Comparison of ENCODE assay signal across 19 cellular contexts in genomic region chr2:157269060-157269459, GRCh38. TPM values are rescaled to one million over a fixed set of nuclear protein-coding genes. Genes with fewer than 3 reads are reported as not detected.
DNase-seq lines count a peak whose midpoint lies in the region; ATAC-seq, FAIRE-seq and TF ChIP-seq lines count a peak whose summit lies in the region.
"Had no signal": no experiment of that assay in that cellular context is flagged by ENCODE, and none has a peak within 500 bp of the region (broad histone marks: within the 10 kb centered on the region; RNA-seq: fewer than 3 reads in every experiment).

No MANE protein-coding gene starts in this region.

- no peak for FAIRE-seq in K562 (lab: Jason Lieb, UNC)
- FAIRE-seq: G401.6, GM12878 had no signal

- H3K27me3 ChIP-seq in K562 (ENCODE audit: control insufficient read depth in 2 of 2, insufficient read depth in 2 of 2, low read length in 2 of 2), result no peaks in the 10 kb centered on the region
- H3K27me3 ChIP-seq in foreskin keratinocyte, result no peaks in the 10 kb centered on the region

- TF ChIP-seq RAD21 in K562 (CRISPR knock-in tag; conservative IDR thresholded peaks at IDR 0.05 in 1 of 2, IDR thresholded peaks at IDR 0.05 in 1 of 2), result no peak

- WGBS in K562 (ENCODE audit: insufficient coverage, low coverage, missing lambda C conversion rate), result 60% methylated on average over 2 of the region's 2 CpGs

- no peak for TF ChIP-seq EP300 in K562 (IDR thresholded peaks at IDR 0.05; ENCODE audit: low read length)

- TF ChIP-seq POLR2A in K562 (conservative IDR thresholded peaks at IDR 0.05), result no peak

- peaks cover 98% of the 10 kb centered on the region for H3K79me2 ChIP-seq in K562 (ENCODE audit: control insufficient read depth, insufficient read depth, low read length)

- no peak overlapping the region for H3K4me2 ChIP-seq in K562 (ENCODE audit: insufficient read depth, low read length)

- H3K4me1 ChIP-seq in K562 (replicated peaks in 1 of 2; ENCODE audit: control insufficient read depth in 2 of 2, insufficient read depth in 2 of 2, low read length in 2 of 2), result peaks cover 9 to 70% of the 10 kb centered on the region in 2 experiments
- H3K4me1 ChIP-seq in foreskin keratinocyte, result peaks cover 7% of the 10 kb centered on the region
- H3K4me1 ChIP-seq: Caco-2 had no signal

- no peak for DNase-seq in K562 (ENCODE audit: extremely low read depth in 1 of 4, low spot score in 3 of 4)
- no peak for DNase-seq in epithelial cell of prostate (ENCODE audit: low read depth, low spot score)
- DNase-seq in foreskin keratinocyte, result no peak
- no peak for DNase-seq in GM19238 (ENCODE audit: insufficient read length, low spot score)
- DNase-seq in NCI-H774 (lab: John Stamatoyannopoulos, UW), result no peak
- DNase-seq in activated T-cell treated with anti-CD3 and anti-CD28 coated beads, Interleukin-2, amount 50 U/mL, for 48 hours, result no peak
- DNase-seq: C1 segment of cervical spinal cord; Caco-2; CD8-positive, alpha-beta T cell; DMS153; DND-41; HFFc6 had no signal

- no peaks in the 10 kb centered on the region for H4K20me1 ChIP-seq in K562 (replicated peaks; ENCODE audit: control insufficient read depth, insufficient read depth, low read length)

- peak overlapping the region; percentile 52; the same call in 2 of the 3 replicates for H3K27ac ChIP-seq in K562 (ENCODE audit: extremely low read depth, low read depth, low read length)
- peak overlapping the region; percentile 31 for H3K27ac ChIP-seq in epithelial cell of prostate
- H3K27ac ChIP-seq in foreskin keratinocyte, result peak overlapping the region; percentile 26

- in situ Hi-C loops in K562 (cut with MboI), result no loop called here

- no peak overlapping the region for H3K4me3 ChIP-seq in K562
- H3K4me3 ChIP-seq: GM12878, GM23338, HAP-1 had no signal

- peak overlapping the region in 1 of 2 experiments; percentile 8; a peak in 1 of 4 replicates for H3K9ac ChIP-seq in K562 (ENCODE audit: insufficient read depth in 1 of 2, low read depth in 2 of 2, low read length in 2 of 2)

- H2AFZ ChIP-seq in K562 (ENCODE audit: low read depth, low read length), result no peak overlapping the region

- ATAC-seq in K562, result no peak
- peak; percentile 62 for ATAC-seq in foreskin keratinocyte
- ATAC-seq: CD8-positive, alpha-beta T cell; GM12878; GM23338 had no signal

- no peaks in the 10 kb centered on the region for H3K9me3 ChIP-seq in K562 (replicated peaks; ENCODE audit: control insufficient read depth, insufficient read depth, low read depth, low read length)
- H3K9me3 ChIP-seq: Caco-2, HAP-1 had no signal

- intact Hi-C loops in K562 (cut with micrococcal nuclease), result no loop called here

- BruUV-seq in K562 (replicated peaks; lab: Mats Ljungman, UMichigan), result no TSS peak

- peaks cover 82% of the 10 kb centered on the region for H3K36me3 ChIP-seq in K562 (ENCODE audit: control insufficient read depth, insufficient read depth, low read length)
- H3K36me3 ChIP-seq: HAP-1 had no signal

- POLR2A ChIA-PET in K562 (lab: Yijun Ruan, JAX), result no interaction called here

- TF ChIP-seq CTCF in K562 (IDR thresholded peaks at IDR 0.05 in 2 of 3, conservative IDR thresholded peaks at IDR 0.05 in 1 of 3; ENCODE audit: insufficient read depth in 2 of 3, low read depth in 1 of 3, low read length in 3 of 3) (no peak), foreskin keratinocyte (conservative IDR thresholded peaks at IDR 0.05) (no peak)

- CTCF ChIA-PET in K562 (lab: Yijun Ruan, JAX; ENCODE audit: low intra/inter-chr PET ratio), result no interaction called here

- peaks cover 2% of the 10 kb centered on the region for H3K9me1 ChIP-seq in K562 (ENCODE audit: control insufficient read depth, insufficient read depth, low read length)

TF ChIP-seq in K562, 482 proteins besides CTCF, POLR2A, EP300 and RAD21:
- no peak for TF ChIP-seq RFX7 (CRISPR knock-in tag; IDR thresholded peaks at IDR 0.05)
- peak; percentile 42; the same call in 1 of the 2 replicates for TF ChIP-seq POLR2AphosphoS5 (IDR thresholded peaks at IDR 0.05; ENCODE audit: control insufficient read depth, insufficient read depth, low read depth, low read length)
- 0 out of 2 replicates have a peak, but pooled peaks have one; percentile 15 for TF ChIP-seq RBFOX2 (IDR thresholded peaks at IDR 0.05; ENCODE audit: low read depth, low read length)
- TF ChIP-seq, protein P1, sequence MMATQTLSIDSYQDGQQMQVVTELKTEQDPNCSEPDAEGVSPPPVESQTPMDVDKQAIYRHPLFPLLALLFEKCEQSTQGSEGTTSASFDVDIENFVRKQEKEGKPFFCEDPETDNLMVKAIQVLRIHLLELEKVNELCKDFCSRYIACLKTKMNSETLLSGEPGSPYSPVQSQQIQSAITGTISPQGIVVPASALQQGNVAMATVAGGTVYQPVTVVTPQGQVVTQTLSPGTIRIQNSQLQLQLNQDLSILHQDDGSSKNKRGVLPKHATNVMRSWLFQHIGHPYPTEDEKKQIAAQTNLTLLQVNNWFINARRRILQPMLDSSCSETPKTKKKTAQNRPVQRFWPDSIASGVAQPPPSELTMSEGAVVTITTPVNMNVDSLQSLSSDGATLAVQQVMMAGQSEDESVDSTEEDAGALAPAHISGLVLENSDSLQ (IDR thresholded peaks at IDR 0.05), result peak; percentile 18; the same call in 1 of the 2 replicates
- TF ChIP-seq HMBOX1 (IDR thresholded peaks at IDR 0.05), result 0 out of 2 replicates have a peak, but pooled peaks have one; percentile 26
TF ChIP-seq in K562: peak in this region for 4.

RNA-seq across cellular contexts. Expression of gene GALNT5, which starts 11.6 kb away (rescaled TPM):
- 52.3 and 110 TPM in 2 replicates for total RNA-seq in K562 (2011; cell fraction: chromatin; rRNA removed; ENCODE audit: low replicate concordance)
- 48.4 and 54.3 TPM in 2 replicates for total RNA-seq in K562 (2011; cell fraction: nucleolus; rRNA removed)
- 70.4 and 94.5 TPM in 2 replicates for total RNA-seq in K562 (2011; cell fraction: nucleoplasm; rRNA removed)
- total RNA-seq in K562 (2014; rRNA removed) (40.3 and 43.5 TPM in 2 replicates), K562 (2014; rRNA removed; fragmentation: Illumina TruSeq; extraction: Trizol) (68.9 and 78.4 TPM in 2 replicates), K562 (2015; rRNA removed; fragmentation: Illumina TruSeq; extraction: Trizol) (69.6 and 73.0 TPM in 2 replicates), K562 (2021) (47.4 and 54.7 TPM in 2 replicates), foreskin keratinocyte (10.2 and 14.4 TPM in 2 replicates)
- polyA plus RNA-seq in K562 (2011; rRNA removed) (49.8 and 58.3 TPM in 2 replicates), K562 (2014; fragmentation: Illumina TruSeq; extraction: Trizol) (56.3 and 62.6 TPM in 2 replicates), K562 (2014; fragmentation: Nextera tagmentation; extraction: Ambion mirVana) (10 to 100 TPM; 21.6 to 44.0 TPM), K562 (2014; rRNA removed) (39.3 and 45.2 TPM in 2 replicates), foreskin keratinocyte (2.6 and 4.4 TPM in 2 replicates)
- 11.2 and 20.2 TPM in 2 replicates for polyA plus RNA-seq in K562 (2011; cell fraction: cytosol; rRNA removed)
- polyA plus RNA-seq in K562 (2011; cell fraction: nucleus; rRNA removed), result 48.6 and 52.6 TPM in 2 replicates
- 26.9 and 40.5 TPM in 2 replicates for polyA plus RNA-seq in K562 (2012)
- 70.3 and 78.3 TPM in 2 replicates for polyA minus RNA-seq in K562 (2011; rRNA and poly(A)+ RNA removed)
- 25.0 and 30.6 TPM in 2 replicates for polyA minus RNA-seq in K562 (2011; cell fraction: cytosol; rRNA and poly(A)+ RNA removed)
- 52.2 and 95.1 TPM in 2 replicates for polyA minus RNA-seq in K562 (2011; cell fraction: nucleus; rRNA and poly(A)+ RNA removed)
- total RNA-seq: A172; A673; CD8-positive, alpha-beta T cell had no signal

RNA-seq across cellular contexts. Expression of gene ERMN, which starts 56.6 kb away (rescaled TPM):
- 0.14 TPM in 1 of 2 replicates, not detected in the other for total RNA-seq in K562 (2011; cell fraction: chromatin; rRNA removed; ENCODE audit: low replicate concordance)
- not detected in 2 replicates for total RNA-seq in K562 (2011; cell fraction: nucleolus; rRNA removed)
- total RNA-seq in K562 (2011; cell fraction: nucleoplasm; rRNA removed), result not detected in 2 replicates
- total RNA-seq in K562 (2014; rRNA removed), result not detected in 2 replicates
- total RNA-seq in K562 (2014; rRNA removed; fragmentation: Illumina TruSeq; extraction: Trizol), result 0.07 and 0.10 TPM in 2 replicates
- total RNA-seq in K562 (2015; rRNA removed; fragmentation: Illumina TruSeq; extraction: Trizol), result 0.04 TPM in 1 of 2 replicates, not detected in the other
- not detected in 2 replicates for total RNA-seq in K562 (2021)
- 0.11 and 0.14 TPM in 2 replicates for polyA plus RNA-seq in K562 (2011; rRNA removed)
- not detected in 2 replicates for polyA plus RNA-seq in K562 (2011; cell fraction: cytosol; rRNA removed)
- 0.08 and 0.11 TPM in 2 replicates for polyA plus RNA-seq in K562 (2011; cell fraction: nucleus; rRNA removed)
- polyA plus RNA-seq in K562 (2012), result 0.07 and 0.14 TPM in 2 replicates
- 0.03 TPM in 1 of 2 replicates, not detected in the other for polyA plus RNA-seq in K562 (2014; fragmentation: Illumina TruSeq; extraction: Trizol)
- polyA plus RNA-seq in K562 (2014; fragmentation: Nextera tagmentation; extraction: Ambion mirVana), result under 1 TPM; 0.03 to 0.07 TPM
- polyA plus RNA-seq in K562 (2014; rRNA removed), result not detected in 2 replicates
- polyA minus RNA-seq in K562 (2011; rRNA and poly(A)+ RNA removed), result not detected in 2 replicates
- polyA minus RNA-seq in K562 (2011; cell fraction: cytosol; rRNA and poly(A)+ RNA removed), result not detected in 2 replicates
- not detected in 2 replicates for polyA minus RNA-seq in K562 (2011; cell fraction: nucleus; rRNA and poly(A)+ RNA removed)
- not detected in 2 replicates for total RNA-seq in foreskin keratinocyte
- not detected in 2 replicates for polyA plus RNA-seq in foreskin keratinocyte
- total RNA-seq: A172, A673, HFFc6 had no signal
- polyA plus RNA-seq: BJ had no signal
